24 cellular contexts compared by ENCODE assay signal in genomic region chr1:27176954-27177353, GRCh38.
"Had no signal": no experiment of that assay in that cellular context is flagged by ENCODE, and none has a peak within 500 bp of the region (broad histone marks: within the 10 kb centered on the region; RNA-seq: fewer than 3 reads in every experiment).

No MANE protein-coding gene starts in this region.

- H3K27ac Mint-ChIP-seq: dendritic cell treated with granulocyte-macrophage colony-stimulating factor and Interleukin-4, amounts not matched to agents 40 ng/mL and 50 ng/mL, for 4 days; effector memory CD8-positive, alpha-beta T cell; endodermal cell had no signal

- H3K36me3 ChIP-seq: colonic mucosa, esophagus muscularis mucosa, esophagus squamous epithelium, gastrocnemius medialis, gastroesophageal sphincter, heart left ventricle, heart right ventricle had no signal

- H3K4me3 Mint-ChIP-seq: dendritic cell treated with granulocyte-macrophage colony-stimulating factor and Interleukin-4, amounts not matched to agents 40 ng/mL and 50 ng/mL, for 4 days; effector memory CD8-positive, alpha-beta T cell; endodermal cell had no signal

- H3K4me1 Mint-ChIP-seq: endodermal cell had no signal

- H3K27me3 Mint-ChIP-seq: effector memory CD8-positive, alpha-beta T cell had no signal

- DNase-seq: colonic mucosa; cortex of kidney; dermis blood vessel endothelial cell; dorsolateral prefrontal cortex; effector CD4-positive, alpha-beta T cell; effector CD8-positive, alpha-beta T cell; effector memory CD4-positive, alpha-beta T cell; effector memory CD8-positive, alpha-beta T cell; endodermal cell; erythroblast; esophagus squamous epithelium; foreskin fibroblast; foreskin keratinocyte; foreskin melanocyte; gastrocnemius medialis; glutamatergic neuron; head of caudate nucleus; heart left ventricle; heart right ventricle had no signal

- H3K27me3 ChIP-seq: colonic mucosa, dorsolateral prefrontal cortex, esophagus muscularis mucosa, foreskin keratinocyte, gastrocnemius medialis, gastroesophageal sphincter, heart left ventricle, heart right ventricle had no signal

- H3K9me3 ChIP-seq: colonic mucosa, esophagus muscularis mucosa, gastrocnemius medialis had no signal

- H3K9me3 Mint-ChIP-seq: effector memory CD8-positive, alpha-beta T cell had no signal

- H3K4me3 ChIP-seq: colonic mucosa, coronary artery, dorsolateral prefrontal cortex, esophagus muscularis mucosa, esophagus squamous epithelium, gastrocnemius medialis, gastroesophageal sphincter, heart left ventricle, heart right ventricle had no signal

- H3K4me1 ChIP-seq: colonic mucosa, esophagus muscularis mucosa, esophagus squamous epithelium, foreskin keratinocyte, gastrocnemius medialis, gastroesophageal sphincter, heart left ventricle, heart right ventricle had no signal

- H3K27ac ChIP-seq: colonic mucosa, coronary artery, dorsolateral prefrontal cortex, epithelial cell of prostate, esophagus muscularis mucosa, esophagus squamous epithelium, foreskin keratinocyte, gastrocnemius medialis, gastroesophageal sphincter, heart left ventricle, heart right ventricle had no signal
